In the genomic region with DNA sequence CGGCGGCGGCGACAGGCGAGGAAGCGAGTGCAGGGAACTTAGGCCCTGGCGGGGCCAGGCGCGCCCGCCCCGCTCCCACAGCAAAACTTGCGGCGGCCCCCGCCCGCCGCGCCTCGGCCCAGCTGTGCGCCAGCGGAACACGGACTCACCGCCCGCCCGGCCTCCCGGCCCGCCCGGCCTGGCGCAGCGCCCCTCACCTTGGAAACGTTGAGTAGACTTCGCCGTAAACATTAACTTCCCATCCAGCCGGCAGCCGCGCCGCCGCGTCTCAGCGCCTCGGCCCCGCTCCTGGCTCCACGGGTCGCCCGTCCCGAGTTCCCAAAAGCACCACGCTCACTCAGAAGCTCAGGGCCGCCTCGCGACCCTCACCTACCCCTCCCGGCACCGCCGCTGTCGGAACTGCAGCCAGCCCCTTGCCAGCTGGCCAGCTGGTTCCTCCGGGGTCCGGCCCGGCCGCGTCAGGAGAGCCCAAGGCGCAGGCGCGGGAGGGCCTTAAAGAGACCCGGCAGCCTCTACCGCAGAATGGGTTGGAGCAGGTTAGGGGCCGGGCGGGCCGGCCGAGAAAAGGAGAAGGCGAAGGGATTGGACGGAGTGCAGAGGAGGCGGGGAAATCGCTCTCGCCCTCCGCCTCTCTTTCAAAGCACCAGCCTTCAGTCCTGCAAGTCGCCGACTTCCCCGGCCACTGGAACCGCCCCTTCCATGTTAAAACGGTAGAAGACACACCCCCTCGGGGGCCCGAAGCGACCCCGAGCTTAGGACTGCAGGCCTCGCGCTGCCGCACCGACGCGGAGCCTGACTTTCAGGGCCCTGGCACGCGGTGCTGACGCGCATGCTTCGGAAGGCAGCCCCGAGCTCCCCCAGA, we compare ENCODE assay signal across 1 cellular context.
TF ChIP-seq lines count a peak whose summit lies in the region.

A gene (minus strand): TSS at position 470 of the 862 bp plus-strand sequence. CDS start 48,562 bp downstream, outside the sequence.

TF ChIP-seq in HEK293, 187 proteins besides CTCF, POLR2A, EP300 and RAD21 (continued from another document and continues in another):
- TF ChIP-seq, protein P1, sequence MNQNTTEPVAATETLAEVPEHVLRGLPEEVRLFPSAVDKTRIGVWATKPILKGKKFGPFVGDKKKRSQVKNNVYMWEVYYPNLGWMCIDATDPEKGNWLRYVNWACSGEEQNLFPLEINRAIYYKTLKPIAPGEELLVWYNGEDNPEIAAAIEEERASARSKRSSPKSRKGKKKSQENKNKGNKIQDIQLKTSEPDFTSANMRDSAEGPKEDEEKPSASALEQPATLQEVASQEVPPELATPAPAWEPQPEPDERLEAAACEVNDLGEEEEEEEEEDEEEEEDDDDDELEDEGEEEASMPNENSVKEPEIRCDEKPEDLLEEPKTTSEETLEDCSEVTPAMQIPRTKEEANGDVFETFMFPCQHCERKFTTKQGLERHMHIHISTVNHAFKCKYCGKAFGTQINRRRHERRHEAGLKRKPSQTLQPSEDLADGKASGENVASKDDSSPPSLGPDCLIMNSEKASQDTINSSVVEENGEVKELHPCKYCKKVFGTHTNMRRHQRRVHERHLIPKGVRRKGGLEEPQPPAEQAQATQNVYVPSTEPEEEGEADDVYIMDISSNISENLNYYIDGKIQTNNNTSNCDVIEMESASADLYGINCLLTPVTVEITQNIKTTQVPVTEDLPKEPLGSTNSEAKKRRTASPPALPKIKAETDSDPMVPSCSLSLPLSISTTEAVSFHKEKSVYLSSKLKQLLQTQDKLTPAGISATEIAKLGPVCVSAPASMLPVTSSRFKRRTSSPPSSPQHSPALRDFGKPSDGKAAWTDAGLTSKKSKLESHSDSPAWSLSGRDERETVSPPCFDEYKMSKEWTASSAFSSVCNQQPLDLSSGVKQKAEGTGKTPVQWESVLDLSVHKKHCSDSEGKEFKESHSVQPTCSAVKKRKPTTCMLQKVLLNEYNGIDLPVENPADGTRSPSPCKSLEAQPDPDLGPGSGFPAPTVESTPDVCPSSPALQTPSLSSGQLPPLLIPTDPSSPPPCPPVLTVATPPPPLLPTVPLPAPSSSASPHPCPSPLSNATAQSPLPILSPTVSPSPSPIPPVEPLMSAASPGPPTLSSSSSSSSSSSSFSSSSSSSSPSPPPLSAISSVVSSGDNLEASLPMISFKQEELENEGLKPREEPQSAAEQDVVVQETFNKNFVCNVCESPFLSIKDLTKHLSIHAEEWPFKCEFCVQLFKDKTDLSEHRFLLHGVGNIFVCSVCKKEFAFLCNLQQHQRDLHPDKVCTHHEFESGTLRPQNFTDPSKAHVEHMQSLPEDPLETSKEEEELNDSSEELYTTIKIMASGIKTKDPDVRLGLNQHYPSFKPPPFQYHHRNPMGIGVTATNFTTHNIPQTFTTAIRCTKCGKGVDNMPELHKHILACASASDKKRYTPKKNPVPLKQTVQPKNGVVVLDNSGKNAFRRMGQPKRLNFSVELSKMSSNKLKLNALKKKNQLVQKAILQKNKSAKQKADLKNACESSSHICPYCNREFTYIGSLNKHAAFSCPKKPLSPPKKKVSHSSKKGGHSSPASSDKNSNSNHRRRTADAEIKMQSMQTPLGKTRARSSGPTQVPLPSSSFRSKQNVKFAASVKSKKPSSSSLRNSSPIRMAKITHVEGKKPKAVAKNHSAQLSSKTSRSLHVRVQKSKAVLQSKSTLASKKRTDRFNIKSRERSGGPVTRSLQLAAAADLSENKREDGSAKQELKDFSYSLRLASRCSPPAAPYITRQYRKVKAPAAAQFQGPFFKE (tag by site-specific recombination; IDR thresholded peaks at IDR 0.05; ENCODE audit: borderline replicate concordance) = no peak
- no peak for TF ChIP-seq ZNF221 (tag by site-specific recombination; IDR thresholded peaks at IDR 0.05; ENCODE audit: borderline replicate concordance)
- TF ChIP-seq ZNF354C (tag by site-specific recombination; IDR thresholded peaks at IDR 0.05; ENCODE audit: borderline replicate concordance, low read depth) = no peak
- no peak for TF ChIP-seq ZFP3 (tag by site-specific recombination; IDR thresholded peaks at IDR 0.05; ENCODE audit: low read depth)
- TF ChIP-seq ZEB2 (tag by site-specific recombination; IDR thresholded peaks at IDR 0.05) = peak; percentile 69; the same call in 1 of the 2 replicates
- TF ChIP-seq SP2 (tag by site-specific recombination; IDR thresholded peaks at IDR 0.05) = peak; percentile 92
- TF ChIP-seq KLF9 (tag by site-specific recombination; IDR thresholded peaks at IDR 0.05; ENCODE audit: low read depth) = peak; percentile 93
- TF ChIP-seq KLF7 (tag by site-specific recombination; IDR thresholded peaks at IDR 0.05; ENCODE audit: borderline replicate concordance) = no peak
- no peak for TF ChIP-seq ZNF350 (tag by site-specific recombination; IDR thresholded peaks at IDR 0.05)
- TF ChIP-seq SP3 (tag by site-specific recombination; IDR thresholded peaks at IDR 0.05) = peak; percentile 65
- TF ChIP-seq, protein P2, sequence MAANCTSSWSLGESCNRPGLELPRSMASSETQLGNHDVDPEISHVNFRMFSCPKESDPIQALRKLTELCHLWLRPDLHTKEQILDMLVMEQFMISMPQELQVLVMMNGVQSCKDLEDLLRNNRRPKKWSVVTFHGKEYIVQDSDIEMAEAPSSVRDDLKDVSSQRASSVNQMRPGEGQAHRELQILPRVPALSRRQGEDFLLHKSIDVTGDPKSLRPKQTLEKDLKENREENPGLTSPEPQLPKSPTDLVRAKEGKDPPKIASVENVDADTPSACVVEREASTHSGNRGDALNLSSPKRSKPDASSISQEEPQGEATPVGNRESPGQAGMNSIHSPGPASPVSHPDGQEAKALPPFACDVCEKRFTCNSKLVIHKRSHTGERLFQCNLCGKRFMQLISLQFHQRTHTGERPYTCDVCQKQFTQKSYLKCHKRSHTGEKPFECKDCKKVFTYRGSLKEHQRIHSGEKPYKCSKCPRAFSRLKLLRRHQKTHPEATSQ (tag by site-specific recombination; IDR thresholded peaks at IDR 0.05) = 0 out of 2 replicates have a peak, but pooled peaks have one; percentile 44
- TF ChIP-seq, protein P3, sequence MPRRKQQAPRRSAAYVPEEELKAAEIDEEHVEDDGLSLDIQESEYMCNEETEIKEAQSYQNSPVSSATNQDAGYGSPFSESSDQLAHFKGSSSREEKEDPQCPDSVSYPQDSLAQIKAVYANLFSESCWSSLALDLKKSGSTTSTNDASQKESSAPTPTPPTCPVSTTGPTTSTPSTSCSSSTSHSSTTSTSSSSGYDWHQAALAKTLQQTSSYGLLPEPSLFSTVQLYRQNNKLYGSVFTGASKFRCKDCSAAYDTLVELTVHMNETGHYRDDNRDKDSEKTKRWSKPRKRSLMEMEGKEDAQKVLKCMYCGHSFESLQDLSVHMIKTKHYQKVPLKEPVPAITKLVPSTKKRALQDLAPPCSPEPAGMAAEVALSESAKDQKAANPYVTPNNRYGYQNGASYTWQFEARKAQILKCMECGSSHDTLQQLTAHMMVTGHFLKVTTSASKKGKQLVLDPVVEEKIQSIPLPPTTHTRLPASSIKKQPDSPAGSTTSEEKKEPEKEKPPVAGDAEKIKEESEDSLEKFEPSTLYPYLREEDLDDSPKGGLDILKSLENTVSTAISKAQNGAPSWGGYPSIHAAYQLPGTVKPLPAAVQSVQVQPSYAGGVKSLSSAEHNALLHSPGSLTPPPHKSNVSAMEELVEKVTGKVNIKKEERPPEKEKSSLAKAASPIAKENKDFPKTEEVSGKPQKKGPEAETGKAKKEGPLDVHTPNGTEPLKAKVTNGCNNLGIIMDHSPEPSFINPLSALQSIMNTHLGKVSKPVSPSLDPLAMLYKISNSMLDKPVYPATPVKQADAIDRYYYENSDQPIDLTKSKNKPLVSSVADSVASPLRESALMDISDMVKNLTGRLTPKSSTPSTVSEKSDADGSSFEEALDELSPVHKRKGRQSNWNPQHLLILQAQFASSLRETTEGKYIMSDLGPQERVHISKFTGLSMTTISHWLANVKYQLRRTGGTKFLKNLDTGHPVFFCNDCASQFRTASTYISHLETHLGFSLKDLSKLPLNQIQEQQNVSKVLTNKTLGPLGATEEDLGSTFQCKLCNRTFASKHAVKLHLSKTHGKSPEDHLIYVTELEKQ (tag by site-specific recombination; IDR thresholded peaks at IDR 0.05; ENCODE audit: borderline replicate concordance) = no peak
- TF ChIP-seq OSR2 (tag by site-specific recombination; IDR thresholded peaks at IDR 0.05) = no peak
- no peak for TF ChIP-seq ZNF223 (tag by site-specific recombination; IDR thresholded peaks at IDR 0.05)
- peak; percentile 87 for TF ChIP-seq ZSCAN30 (tag by site-specific recombination; IDR thresholded peaks at IDR 0.05)
- no peak for TF ChIP-seq ZNF555 (tag by site-specific recombination; conservative IDR thresholded peaks at IDR 0.05)
- no peak for TF ChIP-seq ZNF138 (tag by site-specific recombination; IDR thresholded peaks at IDR 0.05; ENCODE audit: borderline replicate concordance)
- TF ChIP-seq, protein P4, sequence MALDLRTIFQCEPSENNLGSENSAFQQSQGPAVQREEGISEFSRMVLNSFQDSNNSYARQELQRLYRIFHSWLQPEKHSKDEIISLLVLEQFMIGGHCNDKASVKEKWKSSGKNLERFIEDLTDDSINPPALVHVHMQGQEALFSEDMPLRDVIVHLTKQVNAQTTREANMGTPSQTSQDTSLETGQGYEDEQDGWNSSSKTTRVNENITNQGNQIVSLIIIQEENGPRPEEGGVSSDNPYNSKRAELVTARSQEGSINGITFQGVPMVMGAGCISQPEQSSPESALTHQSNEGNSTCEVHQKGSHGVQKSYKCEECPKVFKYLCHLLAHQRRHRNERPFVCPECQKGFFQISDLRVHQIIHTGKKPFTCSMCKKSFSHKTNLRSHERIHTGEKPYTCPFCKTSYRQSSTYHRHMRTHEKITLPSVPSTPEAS (tag by site-specific recombination; IDR thresholded peaks at IDR 0.05) = no peak
- 0 out of 2 replicates have a peak, but pooled peaks have one; percentile 47 for TF ChIP-seq ZNF785 (tag by site-specific recombination; IDR thresholded peaks at IDR 0.05)
- peak; percentile 60 for TF ChIP-seq ZNF843 (tag by site-specific recombination; IDR thresholded peaks at IDR 0.05)
- TF ChIP-seq ZNF610 (tag by site-specific recombination; IDR thresholded peaks at IDR 0.05; ENCODE audit: borderline replicate concordance) = 0 out of 2 replicates have a peak, but pooled peaks have one; percentile 17
- TF ChIP-seq, protein P5, sequence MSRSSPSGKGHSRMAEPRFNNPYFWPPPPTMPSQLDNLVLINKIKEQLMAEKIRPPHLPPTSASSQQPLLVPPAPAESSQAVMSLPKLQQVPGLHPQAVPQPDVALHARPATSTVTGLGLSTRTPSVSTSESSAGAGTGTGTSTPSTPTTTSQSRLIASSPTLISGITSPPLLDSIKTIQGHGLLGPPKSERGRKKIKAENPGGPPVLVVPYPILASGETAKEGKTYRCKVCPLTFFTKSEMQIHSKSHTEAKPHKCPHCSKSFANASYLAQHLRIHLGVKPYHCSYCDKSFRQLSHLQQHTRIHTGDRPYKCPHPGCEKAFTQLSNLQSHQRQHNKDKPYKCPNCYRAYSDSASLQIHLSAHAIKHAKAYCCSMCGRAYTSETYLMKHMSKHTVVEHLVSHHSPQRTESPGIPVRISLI (tag by site-specific recombination; IDR thresholded peaks at IDR 0.05) = no peak
- no peak for TF ChIP-seq ZNF621 (tag by site-specific recombination; IDR thresholded peaks at IDR 0.05)
- TF ChIP-seq, protein P6, sequence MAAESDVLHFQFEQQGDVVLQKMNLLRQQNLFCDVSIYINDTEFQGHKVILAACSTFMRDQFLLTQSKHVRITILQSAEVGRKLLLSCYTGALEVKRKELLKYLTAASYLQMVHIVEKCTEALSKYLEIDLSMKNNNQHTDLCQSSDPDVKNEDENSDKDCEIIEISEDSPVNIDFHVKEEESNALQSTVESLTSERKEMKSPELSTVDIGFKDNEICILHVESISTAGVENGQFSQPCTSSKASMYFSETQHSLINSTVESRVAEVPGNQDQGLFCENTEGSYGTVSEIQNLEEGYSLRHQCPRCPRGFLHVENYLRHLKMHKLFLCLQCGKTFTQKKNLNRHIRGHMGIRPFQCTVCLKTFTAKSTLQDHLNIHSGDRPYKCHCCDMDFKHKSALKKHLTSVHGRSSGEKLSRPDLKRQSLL (tag by site-specific recombination; IDR thresholded peaks at IDR 0.05) = peak; percentile 36; the same call in 1 of the 2 replicates
- no peak for TF ChIP-seq HOXA7 (CRISPR knock-in tag; IDR thresholded peaks at IDR 0.05; ENCODE audit: borderline replicate concordance)
- TF ChIP-seq ZFHX2 (tag by site-specific recombination; conservative IDR thresholded peaks at IDR 0.05) = no peak
- TF ChIP-seq OVOL3 (tag by site-specific recombination; IDR thresholded peaks at IDR 0.05) = no peak
- TF ChIP-seq ZNF600 (tag by site-specific recombination; IDR thresholded peaks at IDR 0.05) = peak; percentile 52
- peak; percentile 88 for TF ChIP-seq ZBTB48 (tag by site-specific recombination; IDR thresholded peaks at IDR 0.05)
- TF ChIP-seq ZNF473 (tag by site-specific recombination; IDR thresholded peaks at IDR 0.05) = no peak
- no peak for TF ChIP-seq ZNF549 (tag by site-specific recombination; IDR thresholded peaks at IDR 0.05)
- no peak for TF ChIP-seq ZNF155 (tag by site-specific recombination; IDR thresholded peaks at IDR 0.05)
- TF ChIP-seq ZNF510 (tag by site-specific recombination; IDR thresholded peaks at IDR 0.05; ENCODE audit: insufficient replicate concordance) = no peak
- TF ChIP-seq HOXC10 (CRISPR knock-in tag; IDR thresholded peaks at IDR 0.05) = 0 out of 2 replicates have a peak, but pooled peaks have one; percentile 67
- peak; percentile 86 for TF ChIP-seq ZXDB (tag by site-specific recombination; IDR thresholded peaks at IDR 0.05)
- no peak; the same call in 1 of the 2 replicates for TF ChIP-seq ZNF626 (tag by site-specific recombination; IDR thresholded peaks at IDR 0.05)
- no peak for TF ChIP-seq ZNF19 (tag by site-specific recombination; IDR thresholded peaks at IDR 0.05; ENCODE audit: low read depth)
- TF ChIP-seq SP7 (tag by site-specific recombination; IDR thresholded peaks at IDR 0.05) = peak; percentile 18
- TF ChIP-seq ZNF112 (tag by site-specific recombination; IDR thresholded peaks at IDR 0.05) = no peak
- peak; percentile 84 for TF ChIP-seq SETDB1 (IDR thresholded peaks at IDR 0.05; ENCODE audit: insufficient read length, low read length)
- TF ChIP-seq FEZF1 (tag by site-specific recombination; IDR thresholded peaks at IDR 0.05) = no peak
- TF ChIP-seq, protein P7, sequence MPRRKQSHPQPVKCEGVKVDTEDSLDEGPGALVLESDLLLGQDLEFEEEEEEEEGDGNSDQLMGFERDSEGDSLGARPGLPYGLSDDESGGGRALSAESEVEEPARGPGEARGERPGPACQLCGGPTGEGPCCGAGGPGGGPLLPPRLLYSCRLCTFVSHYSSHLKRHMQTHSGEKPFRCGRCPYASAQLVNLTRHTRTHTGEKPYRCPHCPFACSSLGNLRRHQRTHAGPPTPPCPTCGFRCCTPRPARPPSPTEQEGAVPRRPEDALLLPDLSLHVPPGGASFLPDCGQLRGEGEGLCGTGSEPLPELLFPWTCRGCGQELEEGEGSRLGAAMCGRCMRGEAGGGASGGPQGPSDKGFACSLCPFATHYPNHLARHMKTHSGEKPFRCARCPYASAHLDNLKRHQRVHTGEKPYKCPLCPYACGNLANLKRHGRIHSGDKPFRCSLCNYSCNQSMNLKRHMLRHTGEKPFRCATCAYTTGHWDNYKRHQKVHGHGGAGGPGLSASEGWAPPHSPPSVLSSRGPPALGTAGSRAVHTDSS (tag by site-specific recombination; IDR thresholded peaks at IDR 0.05) = no peak
- TF ChIP-seq ZNF837 (tag by site-specific recombination; IDR thresholded peaks at IDR 0.05) = no peak
- no peak for TF ChIP-seq ZNF701 (tag by site-specific recombination; IDR thresholded peaks at IDR 0.05)
- no peak for TF ChIP-seq BCL11A (tag by site-specific recombination; IDR thresholded peaks at IDR 0.05; ENCODE audit: low read depth)
